ENCODE assay signal across 9 cellular contexts in the genomic region with DNA sequence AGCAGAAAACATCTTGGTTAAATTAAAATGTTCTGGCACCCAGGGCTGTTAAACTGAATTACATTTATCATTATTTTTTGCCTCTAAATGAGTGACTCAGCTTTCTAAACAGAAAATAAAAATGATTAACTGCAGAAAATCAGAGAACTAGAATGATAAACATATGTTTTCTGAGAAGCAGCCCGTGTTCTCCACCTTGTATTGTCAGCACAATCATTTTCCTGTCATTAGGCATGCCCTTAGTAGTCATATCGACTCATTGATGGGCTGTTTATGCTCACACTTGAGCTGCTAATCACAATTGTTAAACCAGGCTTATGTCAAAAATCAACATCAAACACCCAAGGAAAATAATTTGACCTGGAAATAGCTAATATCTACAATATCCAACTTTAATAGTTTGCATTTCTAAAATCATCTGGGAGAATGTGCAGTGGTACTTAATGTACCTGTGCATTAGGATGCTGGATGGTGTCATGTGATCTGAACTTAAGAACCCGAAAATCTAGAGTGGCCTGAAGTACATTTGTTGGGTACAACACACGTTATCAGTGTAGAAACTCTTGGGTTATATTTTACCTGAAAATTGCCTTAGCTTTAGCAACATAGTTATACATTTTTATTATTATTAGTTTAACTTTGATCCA. TPM values are rescaled to one million over a fixed set of nuclear protein-coding genes. Genes with fewer than 3 reads are reported as not detected.
DNase-seq lines count a peak whose midpoint lies in the region; ATAC-seq and TF ChIP-seq lines count a peak whose summit lies in the region.
"Had no signal": no experiment of that assay in that cellular context is flagged by ENCODE, and none has a peak within 500 bp of the region (broad histone marks: within the 10 kb centered on the region; RNA-seq: fewer than 3 reads in every experiment).

No MANE protein-coding gene starts in this region.

- H3K79me2 ChIP-seq in mammary epithelial cell (ENCODE audit: insufficient read depth, low read length) = peaks cover 35% of the 10 kb centered on the region

- H3K9ac ChIP-seq in mammary epithelial cell (ENCODE audit: insufficient read depth, low read length) = no peak overlapping the region

- CTCF ChIA-PET in mammary epithelial cell (lab: Charles Lee; ENCODE audit: low non-redundant PET) = no interaction called here

- H3K9me3 ChIP-seq in mammary epithelial cell (replicated peaks; ENCODE audit: insufficient read depth, low read length) (no peaks in the 10 kb centered on the region), gastrocnemius medialis (no peaks in the 10 kb centered on the region)
- H3K9me3 ChIP-seq: mucosa of descending colon had no signal

- ATAC-seq in GM18505 (IDR thresholded peaks at IDR 0.05; ENCODE audit: unreplicated experiment) = peak; percentile 23
- peak; percentile 25 for ATAC-seq in HG03095 (IDR thresholded peaks at IDR 0.05; ENCODE audit: unreplicated experiment)
- no peak for ATAC-seq in gastrocnemius medialis
- no peak for ATAC-seq in HG02588 (IDR thresholded peaks at IDR 0.05; ENCODE audit: unreplicated experiment)

- no peak overlapping the region for H2AFZ ChIP-seq in mammary epithelial cell (ENCODE audit: low read depth, low read length)

- H3K4me1 ChIP-seq in mammary epithelial cell (ENCODE audit: insufficient read depth, low read length) (no peaks in the 10 kb centered on the region), gastrocnemius medialis (peaks cover 8 to 12% of the 10 kb centered on the region in 2 donors)

- H3K36me3 ChIP-seq in mammary epithelial cell (ENCODE audit: insufficient read depth, low read length) = no peaks in the 10 kb centered on the region
- no peaks in the 10 kb centered on the region for H3K36me3 ChIP-seq in gastrocnemius medialis

- H4K20me1 ChIP-seq in mammary epithelial cell (ENCODE audit: insufficient read depth, low read length) = no peaks in the 10 kb centered on the region

- TF ChIP-seq CTCF in mammary epithelial cell (conservative IDR thresholded peaks at IDR 0.05 in 1 of 2, IDR thresholded peaks at IDR 0.05 in 1 of 2; ENCODE audit: extremely low read depth in 1 of 2, insufficient read depth in 1 of 2, low read depth in 1 of 2, low read length in 2 of 2) = no peak
- TF ChIP-seq CTCF in gastrocnemius medialis (IDR thresholded peaks at IDR 0.05 in 4 of 5, conservative IDR thresholded peaks at IDR 0.05 in 1 of 5) = no peak

- no peak overlapping the region for H3K27ac ChIP-seq in mammary epithelial cell (ENCODE audit: insufficient read depth, low read depth, low read length)
- peak overlapping the region; percentile 35 to 85 (median 81) for H3K27ac ChIP-seq in gastrocnemius medialis

- H3K4me2 ChIP-seq in mammary epithelial cell (ENCODE audit: insufficient read depth, low read depth, low read length) = peak overlapping the region; percentile 89

- H3K4me3 ChIP-seq in mammary epithelial cell (replicated peaks in 1 of 3; ENCODE audit: insufficient read depth in 1 of 3, low read depth in 2 of 3, low read length in 3 of 3) = peak overlapping the region in 1 of 3 experiments; percentile 97
- peak overlapping the region in 2 of 4 donors; percentile 89 to 96 for H3K4me3 ChIP-seq in gastrocnemius medialis

- intact Hi-C loops in mammary epithelial cell (cut with micrococcal nuclease) (no loop called here), gastrocnemius medialis (cut with DNase I; ENCODE audit: low total_unique reads) (loop anchor here (5.0 to 10.0 kb wide), 2 partner anchors 53 to 161 kb away; no protein-coding TSS in a partner anchor)

- TF ChIP-seq POLR2A in GM18505 (IDR thresholded peaks at IDR 0.05; ENCODE audit: borderline replicate concordance, extremely low read depth, insufficient read depth, insufficient read length) = peak; percentile 40
- no peak for TF ChIP-seq POLR2A in gastrocnemius medialis (IDR thresholded peaks at IDR 0.05)

- H3K27me3 ChIP-seq in mammary epithelial cell (ENCODE audit: insufficient read depth, low read length) (no peaks in the 10 kb centered on the region), gastrocnemius medialis (no peaks in the 10 kb centered on the region)

- TSS peak; percentile 28 for BruUV-seq in mammary epithelial cell (replicated peaks; lab: Mats Ljungman, UMichigan)

- in situ Hi-C loops in mammary epithelial cell (cut with MboI; ENCODE audit: low sequenced_read_pairs in 2 of 2) (no loop called here), gastrocnemius medialis (cut with MboI; ENCODE audit: low sequenced_read_pairs in 4 of 4) (loop anchor here in 1 of 4 donors (5.0 kb wide), 1 partner anchor 83 kb away; no protein-coding TSS in a partner anchor)

- no peak for DNase-seq in mammary epithelial cell
- no peak for DNase-seq in gastrocnemius medialis
- DNase-seq in NCI-H345 (lab: John Stamatoyannopoulos, UW) = no peak
- DNase-seq in D341Med (ENCODE audit: low spot score) = no peak
- no peak for DNase-seq in NCI-H82 treated with DMSO at 0.1 percent for 48 hours (lab: John Stamatoyannopoulos, UW; ENCODE audit: unreplicated experiment)
- DNase-seq: mucosa of descending colon had no signal

- WGBS in mammary epithelial cell (ENCODE audit: low coverage, missing lambda C conversion rate) = 85% methylated on average over 4 of the region's 4 CpGs

- dilution Hi-C loops in mammary epithelial cell (cut with HindIII; ENCODE audit: low sequenced_read_pairs) = no loop called here

RNA-seq across cellular contexts. Expression of a gene that starts 2.3 kb away (rescaled TPM):
- 10 to 100 TPM; 18.4 to 21.0 TPM for total RNA-seq in mammary epithelial cell
- polyA plus RNA-seq in mammary epithelial cell = 12.5 TPM
- polyA minus RNA-seq in mammary epithelial cell = 11.4 TPM
- total RNA-seq in gastrocnemius medialis = 10 to 100 TPM in 3 of 4 donors, 1 to 10 TPM in 1; 6.3 to 11.6 (median 10.6) TPM

Comparison
In these comparisons a context has a peak if more than half of its experiments do, and no peak if none do; other contexts are left out.
1. ATAC-seq: peak in GM18505 (single experiment) and HG03095 (single experiment); none in gastrocnemius medialis (0 of 2) and HG02588 (single experiment).